ENCODE assay signal across 8 cellular contexts in genomic region chr17:82716383-82717181, GRCh38. TPM values are rescaled to one million over a fixed set of nuclear protein-coding genes. Genes with fewer than 3 reads are reported as not detected.
DNase-seq lines count a peak whose midpoint lies in the region; ATAC-seq lines count a peak whose summit lies in the region.

TSS of gene FN3KRP (plus strand) at chr17:82716706. CDS start at chr17:82716756, 50 bp downstream.

- H3K4me3 ChIP-seq in GM23248: peak within 1 kb of the TSS; percentile 88

- H3K27ac ChIP-seq in GM23248: peak within 1 kb of the TSS; percentile 33

- H2AFZ ChIP-seq in GM23248: peak within 1 kb of the TSS; percentile 89

- H3K36me3 ChIP-seq in GM23248 (ENCODE audit: low read depth): no peaks in the 10 kb centered on the region; the same call in 1 of the 2 replicates

- H4K20me1 ChIP-seq in GM23248 (ENCODE audit: insufficient read depth): no peaks in the 10 kb centered on the region

- H3K4me1 ChIP-seq in GM23248 (ENCODE audit: insufficient read depth): no peaks in the 10 kb centered on the region

- peak; percentile 86 for DNase-seq in DMS153 (lab: John Stamatoyannopoulos, UW)
- peak; percentile 97 for DNase-seq in GM23248
- DNase-seq in M059J (ENCODE audit: low read depth): peak; percentile 91
- DNase-seq in SHP77 (lab: John Stamatoyannopoulos, UW): peak; percentile 90 to 96
- DNase-seq in activated T-helper 9 cell treated with anti-CD3 and anti-CD28 coated beads, Interleukin-2, amount 50 U/mL, for 16 hours (ENCODE audit: low read depth): peak; percentile 82
- DNase-seq in fibroblast of peridontal ligament (ENCODE audit: extremely low read depth): peak; percentile 84
- DNase-seq in natural killer cell treated with Interleukin-12 subunit alpha and Interleukin-12 subunit beta and Interleukin-15 and Interleukin-18, amount 100 ng/mL, for 72 hours (ENCODE audit: low spot score): peak; percentile 89
- DNase-seq in stimulated activated naive CD4-positive, alpha-beta T cell (lab: John Stamatoyannopoulos, UW): peak; percentile 88 to 95 (median 93)

- no peaks in the 10 kb centered on the region for H3K9me3 Mint-ChIP-seq in natural killer cell treated with Interleukin-12 subunit alpha and Interleukin-12 subunit beta and Interleukin-15 and Interleukin-18, amount 100 ng/mL, for 72 hours

- no peaks in the 10 kb centered on the region for H3K27me3 Mint-ChIP-seq in natural killer cell treated with Interleukin-12 subunit alpha and Interleukin-12 subunit beta and Interleukin-15 and Interleukin-18, amount 100 ng/mL, for 72 hours

- H3K27me3 ChIP-seq in GM23248 (replicated peaks; ENCODE audit: insufficient read depth): no peaks in the 10 kb centered on the region

- 1% methylated on average over 31 to 72 of the region's 86 CpGs for WGBS in GM23248 (ENCODE audit: low coverage in 1 of 2, low lambda C conversion rate in 2 of 2, missing lambda C conversion rate in 2 of 2), 2 experiments

- no peaks in the 10 kb centered on the region for H3F3A ChIP-seq in GM23248 (ENCODE audit: insufficient read depth)

- peak within 1 kb of the TSS; percentile 86 for H3K4me2 ChIP-seq in GM23248 (ENCODE audit: unreplicated experiment)

- H3K27ac Mint-ChIP-seq in natural killer cell treated with Interleukin-12 subunit alpha and Interleukin-12 subunit beta and Interleukin-15 and Interleukin-18, amount 100 ng/mL, for 72 hours: peak within 1 kb of the TSS; percentile 1

- no peaks in the 10 kb centered on the region for H3K9me2 ChIP-seq in GM23248 (ENCODE audit: insufficient read depth)

- no peaks in the 10 kb centered on the region for H3K36me3 Mint-ChIP-seq in natural killer cell treated with Interleukin-12 subunit alpha and Interleukin-12 subunit beta and Interleukin-15 and Interleukin-18, amount 100 ng/mL, for 72 hours

- no peaks in the 10 kb centered on the region for H3K9me3 ChIP-seq in GM23248 (ENCODE audit: low read depth)

- H3K4me3 Mint-ChIP-seq in natural killer cell treated with Interleukin-12 subunit alpha and Interleukin-12 subunit beta and Interleukin-15 and Interleukin-18, amount 100 ng/mL, for 72 hours: peak within 1 kb of the TSS; percentile 68

- peak; percentile 90 to 95 for ATAC-seq in natural killer cell treated with Interleukin-12 subunit alpha and Interleukin-12 subunit beta and Interleukin-15 and Interleukin-18, amount 100 ng/mL, for 72 hours

- in situ Hi-C loops in GM23248 (cut with MboI): no loop called here

- peak within 1 kb of the TSS; percentile 77 for H3K9ac ChIP-seq in GM23248

- peaks cover 10% of the 10 kb centered on the region for H3K79me2 ChIP-seq in GM23248 (ENCODE audit: insufficient read depth)

- H3K4me1 Mint-ChIP-seq in natural killer cell treated with Interleukin-12 subunit alpha and Interleukin-12 subunit beta and Interleukin-15 and Interleukin-18, amount 100 ng/mL, for 72 hours (ENCODE audit: low read depth in 2 of 2): peaks cover 14 to 17% of the 10 kb centered on the region in 2 donors

RNA-seq across cellular contexts. Expression of gene FN3KRP, which starts in this region (rescaled TPM):
- total RNA-seq in GM23248 (2014; rRNA removed; shearing (Covaris generic)): 31.4 and 33.8 TPM in 2 replicates
- 45.2 and 46.3 TPM in 2 replicates for polyA plus RNA-seq in GM23248 (2016; fragmentation: Nextera tagmentation; extraction: Ambion mirVana)
- 27.4 and 32.8 TPM in 2 replicates for total RNA-seq in M059J (2014; rRNA removed; shearing (Covaris generic))
- 10 to 100 TPM; 29.4 to 48.4 TPM for total RNA-seq in natural killer cell treated with Interleukin-12 subunit alpha and Interleukin-12 subunit beta and Interleukin-15 and Interleukin-18, amount 100 ng/mL, for 72 hours

Comparison
In these comparisons a context has a peak if more than half of its experiments do, and no peak if none do; other contexts are left out.
1. Peak in every context shown above with its lines: DNase-seq, ATAC-seq, H3K4me3 ChIP-seq and H3K27ac ChIP-seq.